Comparison of ENCODE assay signal across 17 cellular contexts in genomic region chr16:54510619-54511018, GRCh38.
DNase-seq lines count a peak whose midpoint lies in the region; FAIRE-seq and TF ChIP-seq lines count a peak whose summit lies in the region.
"Had no signal": no experiment of that assay in that cellular context is flagged by ENCODE, and none has a peak within 500 bp of the region (broad histone marks: within the 10 kb centered on the region; RNA-seq: fewer than 3 reads in every experiment).

No MANE protein-coding gene starts in this region.

- no peak for TF ChIP-seq CTCF in astrocyte (IDR thresholded peaks at IDR 0.05; ENCODE audit: insufficient read depth, low read depth, low read length)
- no peak for TF ChIP-seq CTCF in glutamatergic neuron (IDR thresholded peaks at IDR 0.05; ENCODE audit: partially characterized antibody, unreplicated experiment)
- TF ChIP-seq CTCF in osteoblast (IDR thresholded peaks at IDR 0.05; ENCODE audit: extremely low read depth, low read depth, low read length): no peak

- H3K4me1 ChIP-seq in astrocyte (ENCODE audit: insufficient read depth, low read length) (peaks cover 23% of the 10 kb centered on the region), osteoblast (ENCODE audit: insufficient read depth, low read length) (peaks cover 25% of the 10 kb centered on the region)

- no peak overlapping the region for H3K27ac Mint-ChIP-seq in astrocyte (ENCODE audit: unreplicated experiment)
- H3K27ac Mint-ChIP-seq in glutamatergic neuron (ENCODE audit: unreplicated experiment): peak overlapping the region; percentile 94
- H3K27ac Mint-ChIP-seq: CD8-positive, alpha-beta memory T cell had no signal

- H3K4me3 ChIP-seq in astrocyte (ENCODE audit: insufficient read depth, low read depth, low read length) (no peak overlapping the region), osteoblast (ENCODE audit: insufficient read depth, low read length) (peak overlapping the region; percentile 38)
- H3K4me3 ChIP-seq: BLaER1 had no signal

- H2AFZ ChIP-seq in astrocyte (ENCODE audit: low read depth, low read length) (no peak overlapping the region), osteoblast (ENCODE audit: low read length) (peak overlapping the region; percentile 2)

- H3K27me3 ChIP-seq in astrocyte (ENCODE audit: insufficient read depth, low read length): peaks cover 11% of the 10 kb centered on the region
- no peaks in the 10 kb centered on the region for H3K27me3 ChIP-seq in osteoblast (ENCODE audit: insufficient read depth, low read length)
- H3K27me3 ChIP-seq: BLaER1 had no signal

- H3K27me3 Mint-ChIP-seq in astrocyte (ENCODE audit: low read depth, unreplicated experiment): peaks cover 21% of the 10 kb centered on the region
- H3K27me3 Mint-ChIP-seq in glutamatergic neuron (ENCODE audit: unreplicated experiment): peaks cover 16% of the 10 kb centered on the region

- H3K79me2 ChIP-seq in astrocyte (ENCODE audit: insufficient read depth, low read length) (no peaks in the 10 kb centered on the region), osteoblast (ENCODE audit: insufficient read depth, low read length) (no peaks in the 10 kb centered on the region)

- H3K9me3 Mint-ChIP-seq in astrocyte (ENCODE audit: unreplicated experiment): no peaks in the 10 kb centered on the region
- H3K9me3 Mint-ChIP-seq in glutamatergic neuron (ENCODE audit: unreplicated experiment): peaks cover 25% of the 10 kb centered on the region
- H3K9me3 Mint-ChIP-seq: CD8-positive, alpha-beta memory T cell had no signal

- H3K9me3 ChIP-seq in KOPT-K1 (ENCODE audit: insufficient read depth, low read length, poor library complexity, severe bottlenecking) (peaks cover 15% of the 10 kb centered on the region), astrocyte (ENCODE audit: insufficient read depth, low read depth, low read length) (no peaks in the 10 kb centered on the region), osteoblast (ENCODE audit: low read depth, low read length) (no peaks in the 10 kb centered on the region)
- H3K9me3 ChIP-seq: BLaER1 had no signal

- H4K20me1 ChIP-seq in astrocyte (ENCODE audit: insufficient read depth, low read length) (no peaks in the 10 kb centered on the region), osteoblast (ENCODE audit: insufficient read depth, low read length) (no peaks in the 10 kb centered on the region)
- H4K20me1 ChIP-seq: BLaER1 had no signal

- H3K4me2 ChIP-seq in astrocyte (ENCODE audit: low read length) (peak overlapping the region; percentile 70), osteoblast (ENCODE audit: insufficient read depth, low read length) (peak overlapping the region; percentile 45)
- H3K4me2 ChIP-seq: BLaER1 had no signal

- H3K27ac ChIP-seq in KOPT-K1 (ENCODE audit: low read depth, low read length, poor library complexity, severe bottlenecking): peak overlapping the region; percentile 95
- peak overlapping the region; percentile 34 for H3K27ac ChIP-seq in astrocyte (ENCODE audit: low read depth, low read length)
- peak overlapping the region; percentile 54 for H3K27ac ChIP-seq in osteoblast (ENCODE audit: low read depth, low read length)
- H3K27ac ChIP-seq: BLaER1 had no signal

- H3K9ac ChIP-seq in astrocyte (ENCODE audit: low read length): peak overlapping the region; percentile 28
- H3K9ac ChIP-seq: BLaER1 had no signal

- DNase-seq in astrocyte (ENCODE audit: low read depth): no peak
- no peak for DNase-seq in glutamatergic neuron
- no peak for DNase-seq in osteoblast (ENCODE audit: insufficient read length, low spot score, missing footprints)
- DNase-seq in AML-193 (lab: John Stamatoyannopoulos, UW): no peak
- DNase-seq in activated CD8-positive, alpha-beta memory T cell treated with anti-CD3 and anti-CD28 coated beads, Interleukin-2, amount 50 U/mL, for 4 hours: no peak
- no peak for DNase-seq in glomerular visceral epithelial cell (ENCODE audit: extremely low spot score)
- DNase-seq: CD8-positive, alpha-beta memory T cell; H7; Karpas-422; NCI-H1417; NCI-H1930; NCI-H2171; NCI-H446 treated with DMSO at 0.1 percent for 48 hours; NCI-H748 treated with DMSO at 0.1 percent for 48 hours; PC-3 had no signal

- H3K4me1 Mint-ChIP-seq in astrocyte (ENCODE audit: low read depth, unreplicated experiment) (peaks cover 6% of the 10 kb centered on the region), glutamatergic neuron (ENCODE audit: low read depth, unreplicated experiment) (peaks cover 85% of the 10 kb centered on the region)
- H3K4me1 Mint-ChIP-seq: CD8-positive, alpha-beta memory T cell had no signal

- no peak overlapping the region for H3K4me3 Mint-ChIP-seq in astrocyte (ENCODE audit: unreplicated experiment)
- no peak overlapping the region for H3K4me3 Mint-ChIP-seq in glutamatergic neuron (ENCODE audit: unreplicated experiment)
- H3K4me3 Mint-ChIP-seq: CD8-positive, alpha-beta memory T cell had no signal

- no peaks in the 10 kb centered on the region for H3K36me3 Mint-ChIP-seq in astrocyte (ENCODE audit: low read depth, unreplicated experiment)
- H3K36me3 Mint-ChIP-seq in glutamatergic neuron (ENCODE audit: unreplicated experiment): no peaks in the 10 kb centered on the region
- H3K36me3 Mint-ChIP-seq: CD8-positive, alpha-beta memory T cell had no signal

- no peak for FAIRE-seq in astrocyte (lab: Jason Lieb, UNC)

- H3K36me3 ChIP-seq in KOPT-K1 (ENCODE audit: insufficient read depth, low read length) (no peaks in the 10 kb centered on the region), astrocyte (ENCODE audit: insufficient read depth, low read length) (no peaks in the 10 kb centered on the region), osteoblast (ENCODE audit: insufficient read depth, low read length) (no peaks in the 10 kb centered on the region)
- H3K36me3 ChIP-seq: BLaER1 had no signal

Comparison
In these comparisons a context has a peak if more than half of its experiments do, and no peak if none do; other contexts are left out.
1. H3K27ac ChIP-seq: peak in every context shown above with its lines; median percentile 95 in KOPT-K1; 54 in osteoblast; 34 in astrocyte.